ENCODE assay signal across 1 cellular context in the genomic region with DNA sequence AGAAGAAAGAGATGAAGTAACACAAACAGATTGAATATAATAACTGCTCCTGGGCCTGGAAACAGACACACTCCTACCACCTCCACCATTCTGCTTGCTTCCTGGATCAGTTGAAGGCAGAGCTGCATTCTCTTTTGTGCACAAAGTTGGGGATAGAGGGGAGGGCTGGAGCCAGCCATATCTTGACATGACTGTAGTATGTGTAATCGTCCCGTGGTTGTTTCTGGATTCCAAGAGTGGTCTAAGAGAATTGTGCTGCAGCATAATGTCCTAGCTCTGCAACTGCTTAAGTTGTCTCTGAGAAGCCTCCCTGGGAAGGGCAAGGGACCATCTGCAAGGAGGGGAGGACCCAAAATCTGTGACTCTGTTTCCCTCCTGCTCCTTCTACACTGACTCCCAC.
TF ChIP-seq lines count a peak whose summit lies in the region.

No MANE protein-coding gene starts in this region.

TF ChIP-seq in HepG2, 621 proteins besides CTCF, POLR2A, EP300 and RAD21:
- TF ChIP-seq, protein P1, sequence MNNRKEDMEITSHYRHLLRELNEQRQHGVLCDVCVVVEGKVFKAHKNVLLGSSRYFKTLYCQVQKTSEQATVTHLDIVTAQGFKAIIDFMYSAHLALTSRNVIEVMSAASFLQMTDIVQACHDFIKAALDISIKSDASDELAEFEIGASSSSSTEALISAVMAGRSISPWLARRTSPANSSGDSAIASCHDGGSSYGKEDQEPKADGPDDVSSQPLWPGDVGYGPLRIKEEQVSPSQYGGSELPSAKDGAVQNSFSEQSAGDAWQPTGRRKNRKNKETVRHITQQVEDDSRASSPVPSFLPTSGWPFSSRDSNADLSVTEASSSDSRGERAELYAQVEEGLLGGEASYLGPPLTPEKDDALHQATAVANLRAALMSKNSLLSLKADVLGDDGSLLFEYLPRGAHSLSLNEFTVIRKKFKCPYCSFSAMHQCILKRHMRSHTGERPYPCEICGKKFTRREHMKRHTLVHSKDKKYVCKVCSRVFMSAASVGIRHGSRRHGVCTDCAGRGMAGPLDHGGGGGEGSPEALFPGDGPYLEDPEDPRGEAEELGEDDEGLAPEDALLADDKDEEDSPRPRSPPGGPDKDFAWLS (CRISPR knock-in tag; IDR thresholded peaks at IDR 0.05; ENCODE audit: borderline replicate concordance) = no peak
